ENCODE assay signal across 7 cellular contexts in genomic region chr16:67865318-67865717, GRCh38. TPM values are rescaled to one million over a fixed set of nuclear protein-coding genes. Genes with fewer than 3 reads are reported as not detected.
DNase-seq lines count a peak whose midpoint lies in the region; ATAC-seq and TF ChIP-seq lines count a peak whose summit lies in the region.
"Had no signal": no experiment of that assay in that cellular context is flagged by ENCODE, and none has a peak within 500 bp of the region (broad histone marks: within the 10 kb centered on the region; RNA-seq: fewer than 3 reads in every experiment).

No MANE protein-coding gene starts in this region.

- H3K36me3 ChIP-seq in psoas muscle (ENCODE audit: insufficient read depth in 1 of 2, low read depth in 1 of 2), result peaks cover 2 to 64% of the 10 kb centered on the region in 2 donors

- no peaks in the 10 kb centered on the region for H3K27me3 ChIP-seq in psoas muscle (ENCODE audit: insufficient read depth in 3 of 3, low read length in 2 of 3)
- H3K27me3 ChIP-seq: BLaER1 treated with 17β-estradiol and CSF1 and Interleukin-3, amounts not matched to agents 10 nM and 100 nM had no signal

- no peaks in the 10 kb centered on the region for H3K27me3 Mint-ChIP-seq in activated CD4-positive, alpha-beta memory T cell treated with anti-CD3 and anti-CD28 coated beads for 36 hours

- no peak overlapping the region for H3K4me3 ChIP-seq in psoas muscle
- H3K4me3 ChIP-seq: BLaER1 treated with 17β-estradiol and CSF1 and Interleukin-3, amounts not matched to agents 10 nM and 100 nM had no signal

- H3K4me1 ChIP-seq in psoas muscle, result peaks cover 50% of the 10 kb centered on the region

- no peak overlapping the region for H3K27ac Mint-ChIP-seq in activated CD4-positive, alpha-beta memory T cell treated with anti-CD3 and anti-CD28 coated beads for 36 hours

- DNase-seq in NCI-H146 (lab: John Stamatoyannopoulos, UW) (peak; percentile 13), NCI-H146 treated with DMSO at 0.1 percent for 48 hours (lab: John Stamatoyannopoulos, UW; ENCODE audit: unreplicated experiment) (no peak), psoas muscle (peak; percentile 28 to 47), NCI-H2227 (lab: John Stamatoyannopoulos, UW; ENCODE audit: unreplicated experiment) (no peak)
- peak; percentile 32 for DNase-seq in activated CD4-positive, alpha-beta memory T cell treated with anti-CD3 and anti-CD28 coated beads for 36 hours

- no peak overlapping the region for H3K4me3 Mint-ChIP-seq in activated CD4-positive, alpha-beta memory T cell treated with anti-CD3 and anti-CD28 coated beads for 36 hours

- peaks cover 14% of the 10 kb centered on the region for H3K36me3 Mint-ChIP-seq in activated CD4-positive, alpha-beta memory T cell treated with anti-CD3 and anti-CD28 coated beads for 36 hours

- POLR2A ChIA-PET in activated CD4-positive, alpha-beta memory T cell treated with anti-CD3 and anti-CD28 coated beads for 36 hours (lab: Charles Lee), result interaction anchor here (0.7 kb wide), 1 partner anchor 21 kb away, joined by 3 read pairs; no protein-coding TSS in a partner anchor

- peak overlapping the region; percentile 92 for H3K27ac ChIP-seq in psoas muscle
- H3K27ac ChIP-seq: BLaER1 treated with 17β-estradiol and CSF1 and Interleukin-3, amounts not matched to agents 10 nM and 100 nM had no signal

- ATAC-seq in psoas muscle, result peak in 1 of 4 donors; percentile 29
- ATAC-seq in GM18858 (IDR thresholded peaks at IDR 0.05; ENCODE audit: unreplicated experiment), result no peak

- CTCF ChIA-PET in activated CD4-positive, alpha-beta memory T cell treated with anti-CD3 and anti-CD28 coated beads for 36 hours (lab: Charles Lee), result interaction anchor here (0.6 to 3.3 kb wide), 5 partner anchors 8 to 438 kb away, joined by 3 to 22 read pairs (median 3); no protein-coding TSS in a partner anchor

- H3K9me3 ChIP-seq in psoas muscle, result no peaks in the 10 kb centered on the region
- H3K9me3 ChIP-seq: BLaER1 treated with 17β-estradiol and CSF1 and Interleukin-3, amounts not matched to agents 10 nM and 100 nM had no signal

- no peaks in the 10 kb centered on the region for H3K9me3 Mint-ChIP-seq in activated CD4-positive, alpha-beta memory T cell treated with anti-CD3 and anti-CD28 coated beads for 36 hours

- H3K4me1 Mint-ChIP-seq in activated CD4-positive, alpha-beta memory T cell treated with anti-CD3 and anti-CD28 coated beads for 36 hours (ENCODE audit: low read depth), result peaks cover 10% of the 10 kb centered on the region

- WGBS in psoas muscle, 3 donors, result 83 to 94% (median 83%) methylated on average over 2 of the region's 2 CpGs

- TF ChIP-seq CTCF in psoas muscle (IDR thresholded peaks at IDR 0.05), result no peak

- intact Hi-C loops in activated CD4-positive, alpha-beta memory T cell treated with anti-CD3 and anti-CD28 coated beads for 36 hours (cut with micrococcal nuclease), result no loop called here
- intact Hi-C loops in psoas muscle (cut with DNase I), result no loop called here

RNA-seq across cellular contexts. Expression of gene EDC4, which starts 7.5 kb away (rescaled TPM):
- 10 to 100 TPM; 88.6 to 94.2 TPM for total RNA-seq in activated CD4-positive, alpha-beta memory T cell treated with anti-CD3 and anti-CD28 coated beads for 36 hours
- 10 to 100 TPM; 33.8 to 52.1 (median 42.1) TPM for total RNA-seq in psoas muscle
- 10 to 100 TPM; 21.1 to 32.2 (median 23.8) TPM for polyA plus RNA-seq in psoas muscle

RNA-seq across cellular contexts. Expression of gene CENPT, which starts 17.8 kb away (rescaled TPM):
- total RNA-seq in activated CD4-positive, alpha-beta memory T cell treated with anti-CD3 and anti-CD28 coated beads for 36 hours, result 10 to 100 TPM; 39.2 to 40.2 TPM
- 10 to 100 TPM; 17.2 to 26.4 (median 19.2) TPM for total RNA-seq in psoas muscle
- 10 to 100 TPM; 13.8 to 19.9 (median 19.9) TPM for polyA plus RNA-seq in psoas muscle

RNA-seq across cellular contexts. Expression of gene NUTF2, which starts 18.6 kb away (rescaled TPM):
- 100 to 1,000 TPM; 141 to 148 TPM for total RNA-seq in activated CD4-positive, alpha-beta memory T cell treated with anti-CD3 and anti-CD28 coated beads for 36 hours
- 100 to 1,000 TPM in 2 of 4 donors, 10 to 100 TPM in 2; 77.4 to 104 (median 96.8) TPM for total RNA-seq in psoas muscle
- 100 to 1,000 TPM; 129 to 170 (median 134) TPM for polyA plus RNA-seq in psoas muscle

RNA-seq across cellular contexts. Expression of gene NRN1L, which starts 19.4 kb away (rescaled TPM):
- total RNA-seq in activated CD4-positive, alpha-beta memory T cell treated with anti-CD3 and anti-CD28 coated beads for 36 hours, result under 1 TPM in 1 of 2 experiments, not detected in 1; 0.76 TPM
- 1 to 10 TPM in 1 of 4 donors, under 1 TPM in 1, not detected in 2; 0.77 to 1.1 TPM for total RNA-seq in psoas muscle
- under 1 TPM; 0.23 to 0.38 (median 0.37) TPM for polyA plus RNA-seq in psoas muscle

RNA-seq across cellular contexts. Expression of gene THAP11, which starts 23.2 kb away (rescaled TPM):
- total RNA-seq in activated CD4-positive, alpha-beta memory T cell treated with anti-CD3 and anti-CD28 coated beads for 36 hours, result 10 to 100 TPM; 31.8 to 32.1 TPM
- 10 to 100 TPM; 30.2 to 37.8 (median 35.0) TPM for total RNA-seq in psoas muscle
- 10 to 100 TPM; 31.9 to 78.6 (median 35.0) TPM for polyA plus RNA-seq in psoas muscle

Comparison
In these comparisons a context has a peak if more than half of its experiments do, and no peak if none do; other contexts are left out.
1. DNase-seq: peak in NCI-H146 (single experiment), activated CD4-positive, alpha-beta memory T cell treated with anti-CD3 and anti-CD28 coated beads for 36 hours (single experiment) and psoas muscle (2 of 2); none in NCI-H146 treated with DMSO at 0.1 percent for 48 hours (single experiment) and NCI-H2227 (single experiment).